In genomic region chr13:40946485-40946884, GRCh38 we compare ENCODE assay signal across 1 cellular context.
TF ChIP-seq lines count a peak whose summit lies in the region.

No MANE protein-coding gene starts in this region.

TF ChIP-seq in HepG2, 621 proteins besides CTCF, POLR2A, EP300 and RAD21 (continued from another document):
- TF ChIP-seq ZNF747 (CRISPR knock-in tag; IDR thresholded peaks at IDR 0.05; ENCODE audit: borderline replicate concordance): no peak
- TF ChIP-seq GTF3A (CRISPR knock-in tag; conservative IDR thresholded peaks at IDR 0.05): no peak
